In genomic region chr17:74235040-74235581, GRCh38 we compare ENCODE assay signal across 14 cellular contexts. TPM values are rescaled to one million over a fixed set of nuclear protein-coding genes. Genes with fewer than 3 reads are reported as not detected.
DNase-seq lines count a peak whose midpoint lies in the region; ATAC-seq and TF ChIP-seq lines count a peak whose summit lies in the region.
"Had no signal": no experiment of that assay in that cellular context is flagged by ENCODE, and none has a peak within 500 bp of the region (broad histone marks: within the 10 kb centered on the region; RNA-seq: fewer than 3 reads in every experiment).

No MANE protein-coding gene starts in this region.

- TF ChIP-seq CTCF in CD14-positive monocyte (IDR thresholded peaks at IDR 0.05) (no peak), ovary (IDR thresholded peaks at IDR 0.05) (no peak)

- no peaks in the 10 kb centered on the region for H3K9me3 Mint-ChIP-seq in CD14-positive monocyte

- DNase-seq in CD14-positive monocyte (ENCODE audit: low spot score) (no peak), OCI-M1 (lab: John Stamatoyannopoulos, UW) (peak; percentile 67), globus pallidus (ENCODE audit: low spot score) (peak; percentile 92), ovary (no peak), HK-2 (ENCODE audit: unreplicated experiment) (no peak), retina (no peak)
- DNase-seq: activated CD4-positive, CD25-positive, alpha-beta regulatory T cell; activated effector memory CD4-positive, alpha-beta T cell treated with Interleukin-2 at 50 U/mL for 16 hours; BE2C; NCI-H2029 had no signal

- H3K4me3 Mint-ChIP-seq in CD14-positive monocyte = peak overlapping the region; percentile 69 to 72

- H3K4me1 ChIP-seq in ovary (ENCODE audit: insufficient read depth) = no peaks in the 10 kb centered on the region
- H3K4me1 ChIP-seq: BE2C had no signal

- H3K9me3 ChIP-seq in ovary = no peaks in the 10 kb centered on the region
- H3K9me3 ChIP-seq: BE2C had no signal

- peaks cover 0 to 2% (median 0%) of the 10 kb centered on the region in 3 donors for H3K27me3 Mint-ChIP-seq in CD14-positive monocyte (ENCODE audit: low read depth in 3 of 3)

- no peak for TF ChIP-seq EP300 in ovary (IDR thresholded peaks at IDR 0.05)

- no peak for ATAC-seq in GM18511 (IDR thresholded peaks at IDR 0.05; ENCODE audit: unreplicated experiment)
- ATAC-seq in GM21576 (IDR thresholded peaks at IDR 0.05; ENCODE audit: unreplicated experiment) = no peak

- TF ChIP-seq POLR2A in ovary (IDR thresholded peaks at IDR 0.05) = no peak

- H3K4me3 ChIP-seq in ovary = no peak overlapping the region

- 30 to 39% (median 34%) methylated on average over 19 of the region's 19 CpGs for WGBS in ovary, 3 donors

- H3K36me3 Mint-ChIP-seq in CD14-positive monocyte = peaks cover 47 to 67% of the 10 kb centered on the region in 2 donors

- H3K27ac ChIP-seq in ovary = peak overlapping the region; percentile 14 to 64

- H3K4me1 Mint-ChIP-seq in CD14-positive monocyte = peaks cover 40% of the 10 kb centered on the region

- no peaks in the 10 kb centered on the region for H3K27me3 ChIP-seq in ovary
- H3K27me3 ChIP-seq: BE2C had no signal

- intact Hi-C loops in CD14-positive monocyte (cut with micrococcal nuclease) = loop anchor here in 1 of 2 donors (5.0 kb wide), 1 partner anchor 33 kb away; the partner anchor contains the start of gene RPL38
- intact Hi-C loops in ovary (cut with DNase I) = no loop called here

- H3K36me3 ChIP-seq in ovary = no peaks in the 10 kb centered on the region

- peak overlapping the region; percentile 91 to 97 (median 93) for H3K27ac Mint-ChIP-seq in CD14-positive monocyte

RNA-seq across cellular contexts. Expression of gene TTYH2, which starts 21.7 kb away (rescaled TPM):
- polyA plus RNA-seq in CD14-positive monocyte (10 to 100 TPM; 12.3 to 18.7 TPM), ovary (10 to 100 TPM; 12.8 to 17.5 TPM)
- total RNA-seq in ovary = 10 to 100 TPM in 6 of 7 donors, 1 to 10 TPM in 1; 9.8 to 43.1 (median 23.0) TPM

RNA-seq across cellular contexts. Expression of gene RPL38, which starts 31.6 kb away (rescaled TPM):
- polyA plus RNA-seq in CD14-positive monocyte (1,000 to 10,000 TPM in 1 of 2 donors, 100 to 1,000 TPM in 1; 919 to 1,070 TPM), ovary (1,000 to 10,000 TPM; 2,644 to 2,696 TPM)
- 1,000 to 10,000 TPM in 5 of 7 donors, 100 to 1,000 TPM in 2; 861 to 2,470 (median 1,550) TPM for total RNA-seq in ovary

RNA-seq across cellular contexts. Expression of gene DNAI2, which starts 38.9 kb away (rescaled TPM):
- polyA plus RNA-seq in CD14-positive monocyte (not detected), ovary (under 1 TPM in 1 of 2 donors, not detected in 1; 0.07 TPM)
- total RNA-seq in ovary = 10 to 100 TPM in 1 of 7 donors, under 1 TPM in 4, not detected in 2; 0.32 to 12.2 (median 0.72) TPM
- total RNA-seq: RPMI7951, urinary bladder had no signal

Comparison
In these comparisons a context has a peak if more than half of its experiments do, and no peak if none do; other contexts are left out.
1. DNase-seq: peak in OCI-M1 (single experiment) and globus pallidus (single experiment); none in CD14-positive monocyte (single experiment), ovary (0 of 5), HK-2 (single experiment) and retina (single experiment).